22 cellular contexts compared by ENCODE assay signal in genomic region chr15:62094398-62094797, GRCh38. TPM values are rescaled to one million over a fixed set of nuclear protein-coding genes. Genes with fewer than 3 reads are reported as not detected.
"Had no signal": no experiment of that assay in that cellular context is flagged by ENCODE, and none has a peak within 500 bp of the region (broad histone marks: within the 10 kb centered on the region; RNA-seq: fewer than 3 reads in every experiment).

No MANE protein-coding gene starts in this region.

- H3K9ac ChIP-seq: parathyroid adenoma had no signal

- H3K9me3 Mint-ChIP-seq: activated CD4-positive, alpha-beta memory T cell treated with anti-CD3 and anti-CD28 coated beads, Interleukin-2, amount 10 ng/mL, durations not matched to agents 7 days and 5 days; activated naive CD4-positive, alpha-beta T cell treated with anti-CD3 and anti-CD28 coated beads, Interleukin-2, amount 50 U/mL, for 24 hours; activated T-cell treated with anti-CD3 and anti-CD28 coated beads, Interleukin-2, amount 50 U/mL, for 4 hours; memory B cell; naive thymus-derived CD4-positive, alpha-beta T cell; stimulated activated effector memory CD8-positive, alpha-beta T cell treated with anti-CD3 and anti-CD28 coated beads, Interleukin-12 subunit alpha, Interleukin-12 subunit beta, amount 100 ng/mL, for 72 hours; T-cell had no signal

- H3K9me3 ChIP-seq: adrenal gland, left lung, mucosa of descending colon, neutrophil, sigmoid colon, tibial nerve had no signal

- H3K27ac Mint-ChIP-seq: activated CD4-positive, alpha-beta memory T cell treated with anti-CD3 and anti-CD28 coated beads, Interleukin-2, amount 10 ng/mL, durations not matched to agents 7 days and 5 days; activated naive CD4-positive, alpha-beta T cell treated with anti-CD3 and anti-CD28 coated beads, Interleukin-2, amount 50 U/mL, for 24 hours; memory B cell; stimulated activated effector memory CD8-positive, alpha-beta T cell treated with anti-CD3 and anti-CD28 coated beads, Interleukin-12 subunit alpha, Interleukin-12 subunit beta, amount 100 ng/mL, for 72 hours; T-cell had no signal

- ATAC-seq: activated T-cell treated with anti-CD3 and anti-CD28 coated beads, Interleukin-2, amount 50 U/mL, for 4 hours; left lung; mucosa of descending colon; naive thymus-derived CD4-positive, alpha-beta T cell; stimulated activated effector memory CD8-positive, alpha-beta T cell treated with anti-CD3 and anti-CD28 coated beads, Interleukin-12 subunit alpha, Interleukin-12 subunit beta, amount 100 ng/mL, for 72 hours; T-cell had no signal

- H3K27me3 ChIP-seq: adrenal gland, cardiac muscle cell, left lung, sigmoid colon, tibial nerve had no signal

- H3K4me3 ChIP-seq: adrenal gland, cardiac muscle cell, left lung, mucosa of descending colon, sigmoid colon, tibial nerve had no signal

- DNase-seq: activated CD4-positive, alpha-beta memory T cell treated with anti-CD3 and anti-CD28 coated beads, Interleukin-2, amount 10 ng/mL, durations not matched to agents 7 days and 5 days; activated CD4-positive, alpha-beta T cell treated with anti-CD3 and anti-CD28 coated beads for 4 hours; activated effector memory CD4-positive, alpha-beta T cell treated with anti-CD3 and anti-CD28 coated beads, Interleukin-2, amount 50 U/mL, for 16 hours; activated T-cell treated with anti-CD3 and anti-CD28 coated beads, Interleukin-2, amount 50 U/mL, for 4 hours; adrenal gland; hippocampal formation; left lung; mucosa of descending colon; naive thymus-derived CD4-positive, alpha-beta T cell; sigmoid colon; stimulated activated CD4-positive, alpha-beta T cell treated with anti-CD3 and anti-CD28 coated beads, Interleukin-1b, Interleukin-23, amount 100 ng/mL, for 48 hours; T-cell; T1000 had no signal

- H3K27ac ChIP-seq: adrenal gland, cardiac muscle cell, left lung, neutrophil, parathyroid adenoma, sigmoid colon, tibial nerve had no signal

- H3K4me1 ChIP-seq: adrenal gland, parathyroid adenoma had no signal

- FAIRE-seq: keratinocyte had no signal

- H2AFZ ChIP-seq: parathyroid adenoma had no signal

- H3K4me1 Mint-ChIP-seq: activated CD4-positive, alpha-beta memory T cell treated with anti-CD3 and anti-CD28 coated beads, Interleukin-2, amount 10 ng/mL, durations not matched to agents 7 days and 5 days; activated naive CD4-positive, alpha-beta T cell treated with anti-CD3 and anti-CD28 coated beads, Interleukin-2, amount 50 U/mL, for 24 hours; memory B cell; stimulated activated effector memory CD8-positive, alpha-beta T cell treated with anti-CD3 and anti-CD28 coated beads, Interleukin-12 subunit alpha, Interleukin-12 subunit beta, amount 100 ng/mL, for 72 hours; T-cell had no signal

- H3K79me2 ChIP-seq: parathyroid adenoma had no signal

- H3K36me3 Mint-ChIP-seq: activated naive CD4-positive, alpha-beta T cell treated with anti-CD3 and anti-CD28 coated beads, Interleukin-2, amount 50 U/mL, for 24 hours; memory B cell; naive thymus-derived CD4-positive, alpha-beta T cell; stimulated activated effector memory CD8-positive, alpha-beta T cell treated with anti-CD3 and anti-CD28 coated beads, Interleukin-12 subunit alpha, Interleukin-12 subunit beta, amount 100 ng/mL, for 72 hours; T-cell had no signal

- H3K36me3 ChIP-seq: adrenal gland, cardiac muscle cell, left lung, neutrophil, sigmoid colon, tibial nerve had no signal

- H3K4me3 Mint-ChIP-seq: activated CD4-positive, alpha-beta memory T cell treated with anti-CD3 and anti-CD28 coated beads, Interleukin-2, amount 10 ng/mL, durations not matched to agents 7 days and 5 days; activated naive CD4-positive, alpha-beta T cell treated with anti-CD3 and anti-CD28 coated beads, Interleukin-2, amount 50 U/mL, for 24 hours; activated T-cell treated with anti-CD3 and anti-CD28 coated beads, Interleukin-2, amount 50 U/mL, for 4 hours; memory B cell; naive thymus-derived CD4-positive, alpha-beta T cell; stimulated activated effector memory CD8-positive, alpha-beta T cell treated with anti-CD3 and anti-CD28 coated beads, Interleukin-12 subunit alpha, Interleukin-12 subunit beta, amount 100 ng/mL, for 72 hours; T-cell had no signal

RNA-seq across cellular contexts. Expression of gene C2CD4A, which starts 27.6 kb away (rescaled TPM):
- total RNA-seq: cardiac muscle cell; naive thymus-derived CD4-positive, alpha-beta T cell; subcutaneous adipose tissue; T-cell had no signal
- polyA plus RNA-seq: cardiac muscle cell; keratinocyte; naive thymus-derived CD4-positive, alpha-beta T cell had no signal
